In the genomic region with DNA sequence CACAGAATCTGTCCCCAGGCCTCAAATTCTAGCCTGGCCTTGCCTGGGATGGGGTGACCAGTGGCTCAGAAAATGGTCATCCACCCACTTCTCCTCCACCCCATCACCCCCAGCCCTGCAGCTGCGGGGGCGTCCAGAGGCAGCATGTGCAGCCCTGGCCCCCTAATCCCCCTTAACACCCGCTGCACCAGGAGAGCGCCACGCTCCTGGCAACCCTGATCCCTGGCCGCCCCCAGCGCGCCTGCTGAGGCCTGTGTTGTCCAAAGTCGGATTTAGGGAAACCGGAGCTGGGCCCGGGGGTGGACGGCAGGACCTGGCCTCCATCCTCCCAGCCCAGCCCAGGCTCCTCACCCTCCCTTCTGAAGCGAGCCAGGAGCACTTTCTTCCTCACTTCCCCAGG, we compare ENCODE assay signal across 20 cellular contexts. TPM values are rescaled to one million over a fixed set of nuclear protein-coding genes. Genes with fewer than 3 reads are reported as not detected.
DNase-seq lines count a peak whose midpoint lies in the region; ATAC-seq and TF ChIP-seq lines count a peak whose summit lies in the region.
"Had no signal": no experiment of that assay in that cellular context is flagged by ENCODE, and none has a peak within 500 bp of the region (broad histone marks: within the 10 kb centered on the region; RNA-seq: fewer than 3 reads in every experiment).

No MANE protein-coding gene starts in this region.

- 61 to 63% methylated on average over 13 of the region's 13 CpGs for WGBS in heart right ventricle, 2 donors
- no CpG with 5 or more reads among the region's 13 CpGs for WGBS in IMR-90 (ENCODE audit: extremely low coverage in 2 of 2, insufficient read length in 1 of 2), 2 experiments

- H3K27ac ChIP-seq in heart right ventricle (no peak overlapping the region), HEK293 (ENCODE audit: extremely low read depth, low read depth, low read length) (no peak overlapping the region), IMR-90 (ENCODE audit: insufficient read depth, low read length) (no peak overlapping the region), neural progenitor cell (no peak overlapping the region)
- H3K27ac ChIP-seq: GM23248 had no signal

- no peak overlapping the region for H4K8ac ChIP-seq in IMR-90 (ENCODE audit: low read depth in 2 of 2, low read length in 2 of 2)

- H3K9me3 ChIP-seq in heart right ventricle (no peaks in the 10 kb centered on the region), HEK293 (ENCODE audit: control insufficient read depth, insufficient read depth, low read depth, low read length) (no peaks in the 10 kb centered on the region), IMR-90 (ENCODE audit: control insufficient read depth, insufficient read depth, low read length) (no peaks in the 10 kb centered on the region), neural progenitor cell (ENCODE audit: low read depth) (no peaks in the 10 kb centered on the region)

- H3K56ac ChIP-seq in IMR-90 (ENCODE audit: extremely low read depth, insufficient read depth, low read length) = no peak overlapping the region

- no peak overlapping the region for H3K23ac ChIP-seq in IMR-90 (ENCODE audit: low read depth, low read length)

- TF ChIP-seq POLR2A in IMR-90 (IDR thresholded peaks at IDR 0.05; ENCODE audit: low read depth, low read length) = no peak

- intact Hi-C loops in left ventricle myocardium superior (cut with micrococcal nuclease) (no loop called here), heart right ventricle (cut with DNase I) (no loop called here), IMR-90 (cut with micrococcal nuclease) (no loop called here)

- no peak overlapping the region for H3K4me2 ChIP-seq in IMR-90 (ENCODE audit: low read depth, low read length)
- H3K4me2 ChIP-seq in neural progenitor cell = peak overlapping the region; percentile 73

- H2BK5ac ChIP-seq in IMR-90 (ENCODE audit: low read depth, low read length, poor library complexity, severe bottlenecking) = no peak overlapping the region

- POLR2A ChIA-PET in HEK293 (lab: Yijun Ruan, JAX) (no interaction called here), IMR-90 (lab: Charles Lee; ENCODE audit: unreplicated experiment) (no interaction called here)

- H3K36me3 ChIP-seq in heart right ventricle (no peaks in the 10 kb centered on the region), HEK293 (ENCODE audit: control insufficient read depth in 2 of 2, insufficient read depth in 1 of 2, low read length in 2 of 2) (no peaks in the 10 kb centered on the region), IMR-90 (ENCODE audit: control insufficient read depth, insufficient read depth, low read length) (no peaks in the 10 kb centered on the region), neural progenitor cell (no peaks in the 10 kb centered on the region)

- H3K9ac ChIP-seq in IMR-90 (ENCODE audit: low read depth, low read length) (no peak overlapping the region), neural progenitor cell (no peak overlapping the region)
- H3K9ac ChIP-seq: GM23248 had no signal

- no peak overlapping the region for H2BK120ac ChIP-seq in IMR-90 (ENCODE audit: low read depth, low read length)

- H3K27ac Mint-ChIP-seq in neural progenitor cell = peak overlapping the region; percentile 90
- H3K27ac Mint-ChIP-seq: CD4-positive, alpha-beta memory T cell; H9; HFFc6 had no signal

- H3K36me3 Mint-ChIP-seq in neural progenitor cell = no peaks in the 10 kb centered on the region
- H3K36me3 Mint-ChIP-seq: CD4-positive, alpha-beta memory T cell had no signal

- dilution Hi-C loops in IMR-90 (cut with HindIII; ENCODE audit: low sequenced_read_pairs, unreplicated experiment) = no loop called here

- H3K4me3 Mint-ChIP-seq in neural progenitor cell = peak overlapping the region; percentile 58
- H3K4me3 Mint-ChIP-seq: CD4-positive, alpha-beta memory T cell; HFFc6 had no signal

- no peak overlapping the region for H3K14ac ChIP-seq in IMR-90 (replicated peaks; ENCODE audit: low read depth, low read length)

- H4K5ac ChIP-seq in IMR-90 (ENCODE audit: low read depth, low read length) = no peak overlapping the region

- H3K27me3 Mint-ChIP-seq in neural progenitor cell (ENCODE audit: insufficient read depth, low read depth) = peaks cover 21% of the 10 kb centered on the region

- no peak overlapping the region for H4K91ac ChIP-seq in IMR-90 (ENCODE audit: insufficient read depth, low read depth, low read length)

- in situ Hi-C loops in IMR-90 (cut with MboI; ENCODE audit: low sequenced_read_pairs) = no loop called here

- DNase-seq in left ventricle myocardium superior (peak; percentile 4), heart right ventricle (no peak), IMR-90 (no peak), neural progenitor cell (ENCODE audit: low spot score) (peak; percentile 76), GM19240 (ENCODE audit: insufficient read length, low spot score) (no peak), NCI-H128 (lab: John Stamatoyannopoulos, UW; ENCODE audit: unreplicated experiment) (no peak)
- DNase-seq: C1 segment of cervical spinal cord; Calu3; CD4-positive, alpha-beta memory T cell; COR-L47; DND-41; GM23248; H9; HFFc6 had no signal

- H2BK15ac ChIP-seq in IMR-90 (ENCODE audit: low read depth, low read length) = no peak overlapping the region

- peaks cover 50% of the 10 kb centered on the region for H3F3A ChIP-seq in neural progenitor cell (ENCODE audit: low read depth)

- H2AFZ ChIP-seq in IMR-90 (replicated peaks; ENCODE audit: low read length, poor library complexity) (peak overlapping the region; percentile 43), neural progenitor cell (replicated peaks) (no peak overlapping the region)
- H2AFZ ChIP-seq: GM23248 had no signal

- H3K4ac ChIP-seq in IMR-90 (ENCODE audit: low read depth, low read length) = no peak overlapping the region

- H3K4me3 ChIP-seq in heart right ventricle = no peak overlapping the region
- H3K4me3 ChIP-seq in HEK293 (ENCODE audit: low read depth, low read length) = no peak overlapping the region
- no peak overlapping the region for H3K4me3 ChIP-seq in IMR-90 (ENCODE audit: insufficient read depth, low read depth, low read length)
- H3K4me3 ChIP-seq in neural progenitor cell = no peak overlapping the region
- H3K4me3 ChIP-seq: GM23248 had no signal

- H3K18ac ChIP-seq in IMR-90 (ENCODE audit: low read depth, low read length) = no peak overlapping the region

- TF ChIP-seq RAD21 in IMR-90 (IDR thresholded peaks at IDR 0.05; ENCODE audit: low read length) = no peak

- peaks cover 0 to 86% (median 60%) of the 10 kb centered on the region in 7 donors for H3K27me3 ChIP-seq in heart right ventricle
- H3K27me3 ChIP-seq in IMR-90 (ENCODE audit: control insufficient read depth, insufficient read depth, low read length) = peaks cover 76% of the 10 kb centered on the region
- H3K27me3 ChIP-seq in neural progenitor cell = peaks cover 1% of the 10 kb centered on the region

- H3K9me3 Mint-ChIP-seq in neural progenitor cell = peaks cover 2% of the 10 kb centered on the region
- H3K9me3 Mint-ChIP-seq: CD4-positive, alpha-beta memory T cell; HFFc6 had no signal

- peaks cover 52% of the 10 kb centered on the region for H3K4me1 Mint-ChIP-seq in neural progenitor cell
- H3K4me1 Mint-ChIP-seq: CD4-positive, alpha-beta memory T cell had no signal

- H3K79me2 ChIP-seq in neural progenitor cell (ENCODE audit: low read depth) = no peaks in the 10 kb centered on the region

- TF ChIP-seq CTCF in heart right ventricle (IDR thresholded peaks at IDR 0.05) (no peak), HEK293 (tag by site-specific recombination; IDR thresholded peaks at IDR 0.05) (no peak), IMR-90 (conservative IDR thresholded peaks at IDR 0.05; ENCODE audit: low read depth, low read length) (no peak), neural progenitor cell (IDR thresholded peaks at IDR 0.05) (no peak)

- no peaks in the 10 kb centered on the region for H3K79me1 ChIP-seq in IMR-90 (ENCODE audit: low read depth in 1 of 2, low read length in 2 of 2)

- H3K9me1 ChIP-seq in IMR-90 (ENCODE audit: insufficient read depth, low read length) = 0 out of 2 replicates have a peak, but pooled peaks cover 3% of the 10 kb centered on the region

- CTCF ChIA-PET in HEK293 (lab: Yijun Ruan, JAX) = interaction anchor here (1.0 kb wide), 1 partner anchor 100 kb away, joined by 4 read pairs; no protein-coding TSS in a partner anchor
- CTCF ChIA-PET in IMR-90 (lab: Yijun Ruan, JAX) = no interaction called here

- no peak overlapping the region for H2AK9ac ChIP-seq in IMR-90 (replicated peaks; ENCODE audit: low read depth, low read length, poor library complexity)

- ATAC-seq in left ventricle myocardium superior (no peak), heart right ventricle (no peak), IMR-90 (ENCODE audit: low read depth) (no peak)
- ATAC-seq: HCT116 had no signal

- H2BK20ac ChIP-seq in IMR-90 (ENCODE audit: low read depth, low read length) = no peak overlapping the region

- H3K4me1 ChIP-seq in heart right ventricle (no peaks in the 10 kb centered on the region), HEK293 (ENCODE audit: control insufficient read depth, insufficient read depth, low read length) (no peaks in the 10 kb centered on the region), IMR-90 (ENCODE audit: control insufficient read depth, insufficient read depth, low read length) (no peaks in the 10 kb centered on the region), neural progenitor cell (peaks cover 70% of the 10 kb centered on the region)

- H4K20me1 ChIP-seq in IMR-90 (ENCODE audit: insufficient read depth, low read length) (no peaks in the 10 kb centered on the region), neural progenitor cell (ENCODE audit: low read depth) (no peaks in the 10 kb centered on the region)

- no peak overlapping the region for H2AK5ac ChIP-seq in IMR-90 (ENCODE audit: low read depth, low read length)

- no TSS peak for BruUV-seq in IMR-90 (replicated peaks; lab: Mats Ljungman, UMichigan)

TF ChIP-seq in HEK293, 187 proteins besides CTCF, POLR2A, EP300 and RAD21 (continues in another document):
- no peak for TF ChIP-seq HOXA7 (CRISPR knock-in tag; IDR thresholded peaks at IDR 0.05; ENCODE audit: borderline replicate concordance)

TF ChIP-seq in IMR-90, 13 proteins besides CTCF, POLR2A, EP300 and RAD21 (continues in another document):
- TF ChIP-seq CHD1 (IDR thresholded peaks at IDR 0.05; ENCODE audit: low read depth, low read length) = no peak

RNA-seq across cellular contexts. Expression of a gene that starts 22.0 kb away (rescaled TPM):
- total RNA-seq in left ventricle myocardium superior (not detected), heart right ventricle (not detected), IMR-90 (2012; rRNA removed) (not detected in 2 replicates), neural progenitor cell (ENCODE audit: low replicate concordance) (1.0 and 3.3 TPM in 2 replicates)
- polyA plus RNA-seq in heart right ventricle (under 1 TPM; 0.01 to 0.15 TPM), IMR-90 (2012; rRNA removed) (not detected in 2 replicates)
- not detected in 2 replicates for polyA plus RNA-seq in IMR-90 (2012; cell fraction: cytosol; rRNA removed)
- not detected in 2 replicates for polyA plus RNA-seq in IMR-90 (2012; cell fraction: nucleus; rRNA removed; ENCODE audit: low replicate concordance)
- total RNA-seq: A172; A673; Calu3; CD4-positive, alpha-beta memory T cell; GM23248; H4; HFFc6 had no signal
- polyA plus RNA-seq: BJ; CD4-positive, alpha-beta memory T cell; GM23248 had no signal

RNA-seq across cellular contexts. Expression of a gene that starts 35.0 kb away (rescaled TPM):
- total RNA-seq in left ventricle myocardium superior (not detected), heart right ventricle (under 1 TPM in 1 of 10 donors, not detected in 9; 0.68 TPM), IMR-90 (2012; rRNA removed) (not detected in 2 replicates), neural progenitor cell (ENCODE audit: low replicate concordance) (0.13 and 0.43 TPM in 2 replicates)
- polyA plus RNA-seq in heart right ventricle (under 1 TPM in 1 of 2 donors, not detected in 1; 0.03 TPM), IMR-90 (2012; rRNA removed) (not detected in 2 replicates)
- polyA plus RNA-seq in IMR-90 (2012; cell fraction: cytosol; rRNA removed) = not detected in 2 replicates
- not detected in 2 replicates for polyA plus RNA-seq in IMR-90 (2012; cell fraction: nucleus; rRNA removed; ENCODE audit: low replicate concordance)
- total RNA-seq: A172; A673; Calu3; CD4-positive, alpha-beta memory T cell; GM23248; H4; HFFc6 had no signal
- polyA plus RNA-seq: BJ; CD4-positive, alpha-beta memory T cell; GM23248 had no signal

Comparison
In these comparisons a context has a peak if more than half of its experiments do, and no peak if none do; other contexts are left out.
1. DNase-seq: peak in left ventricle myocardium superior (single experiment) and neural progenitor cell (single experiment); none in heart right ventricle (0 of 2), IMR-90 (single experiment), GM19240 (single experiment) and NCI-H128 (single experiment).